In genomic region chr20:46710149-46710913, GRCh38 we compare ENCODE assay signal across 1 cellular context.
TF ChIP-seq lines count a peak whose summit lies in the region.

No MANE protein-coding gene starts in this region.

TF ChIP-seq in HepG2, 621 proteins besides CTCF, POLR2A, EP300 and RAD21 (continued from another document and continues in another):
- no peak for TF ChIP-seq HMGXB3 (CRISPR knock-in tag; IDR thresholded peaks at IDR 0.05; ENCODE audit: borderline replicate concordance)
- TF ChIP-seq ZNF570 (CRISPR knock-in tag; IDR thresholded peaks at IDR 0.05; ENCODE audit: borderline replicate concordance): no peak
- no peak for TF ChIP-seq ATF5 (CRISPR knock-in tag; IDR thresholded peaks at IDR 0.05; ENCODE audit: low read depth)
- TF ChIP-seq JUND (CRISPR knock-in tag; IDR thresholded peaks at IDR 0.05): 0 out of 2 replicates have a peak, but pooled peaks have one; percentile 25
- peak in 1 of 2 experiments; percentile 18; a peak in 1 of 4 replicates for TF ChIP-seq ATF4 (CRISPR knock-in tag; IDR thresholded peaks at IDR 0.05)
- no peak for TF ChIP-seq REST (IDR thresholded peaks at IDR 0.05; ENCODE audit: borderline replicate concordance in 1 of 2, low read depth in 1 of 2, low read length in 2 of 2)
- no peak for TF ChIP-seq ZNF263 (CRISPR knock-in tag; IDR thresholded peaks at IDR 0.05)
- TF ChIP-seq CREM (IDR thresholded peaks at IDR 0.05): no peak
- no peak for TF ChIP-seq CREM (CRISPR knock-in tag; IDR thresholded peaks at IDR 0.05)
- 0 out of 2 replicates have a peak, but pooled peaks have one; percentile 21 for TF ChIP-seq HINFP (CRISPR knock-in tag; IDR thresholded peaks at IDR 0.05; ENCODE audit: low read depth)
- TF ChIP-seq FOXA1 (IDR thresholded peaks at IDR 0.05): no peak
- TF ChIP-seq FOXA1 (CRISPR knock-in tag; IDR thresholded peaks at IDR 0.05): peak; percentile 68
- no peak for TF ChIP-seq ZFY (CRISPR knock-in tag; IDR thresholded peaks at IDR 0.05)
- TF ChIP-seq ZNF574 (CRISPR knock-in tag; IDR thresholded peaks at IDR 0.05): no peak
- TF ChIP-seq DZIP1 (CRISPR knock-in tag; IDR thresholded peaks at IDR 0.05): peak; percentile 63; the same call in 1 of the 2 replicates
- peak; percentile 64 for TF ChIP-seq ZMYM3 (CRISPR knock-in tag; IDR thresholded peaks at IDR 0.05)
- no peak for TF ChIP-seq ZNF251 (CRISPR knock-in tag; IDR thresholded peaks at IDR 0.05)
- TF ChIP-seq AGO2 (optimal IDR thresholded peaks at IDR 0.05; ENCODE audit: low read depth, low read length): no peak
- TF ChIP-seq ZNF737 (CRISPR knock-in tag; IDR thresholded peaks at IDR 0.05; ENCODE audit: borderline replicate concordance): peak; percentile 21; the same call in 1 of the 2 replicates
- no peak; the same call in 1 of the 2 replicates for TF ChIP-seq ZSCAN31 (CRISPR knock-in tag; IDR thresholded peaks at IDR 0.05; ENCODE audit: low read depth)
- no peak for TF ChIP-seq DDIT3 (CRISPR knock-in tag; IDR thresholded peaks at IDR 0.05)
- 0 out of 2 replicates have a peak, but pooled peaks have one; percentile 38 for TF ChIP-seq BRCA1 (CRISPR knock-in tag; IDR thresholded peaks at IDR 0.05)
- TF ChIP-seq ZBTB7A (CRISPR knock-in tag; IDR thresholded peaks at IDR 0.05): peak; percentile 8; the same call in 1 of the 2 replicates
- no peak for TF ChIP-seq HDAC2 (CRISPR knock-in tag; IDR thresholded peaks at IDR 0.05)
- 0 out of 2 replicates have a peak, but pooled peaks have one; percentile 5 for TF ChIP-seq ATF6 (CRISPR knock-in tag; conservative IDR thresholded peaks at IDR 0.05)
- TF ChIP-seq MED8 (CRISPR knock-in tag; IDR thresholded peaks at IDR 0.05; ENCODE audit: insufficient replicate concordance): no peak
- TF ChIP-seq ZNF280D (CRISPR knock-in tag; IDR thresholded peaks at IDR 0.05): 0 out of 2 replicates have a peak, but pooled peaks have one; percentile 43
- no peak for TF ChIP-seq ZNF792 (CRISPR knock-in tag; IDR thresholded peaks at IDR 0.05)
